22 cellular contexts compared by ENCODE assay signal in the genomic region with DNA sequence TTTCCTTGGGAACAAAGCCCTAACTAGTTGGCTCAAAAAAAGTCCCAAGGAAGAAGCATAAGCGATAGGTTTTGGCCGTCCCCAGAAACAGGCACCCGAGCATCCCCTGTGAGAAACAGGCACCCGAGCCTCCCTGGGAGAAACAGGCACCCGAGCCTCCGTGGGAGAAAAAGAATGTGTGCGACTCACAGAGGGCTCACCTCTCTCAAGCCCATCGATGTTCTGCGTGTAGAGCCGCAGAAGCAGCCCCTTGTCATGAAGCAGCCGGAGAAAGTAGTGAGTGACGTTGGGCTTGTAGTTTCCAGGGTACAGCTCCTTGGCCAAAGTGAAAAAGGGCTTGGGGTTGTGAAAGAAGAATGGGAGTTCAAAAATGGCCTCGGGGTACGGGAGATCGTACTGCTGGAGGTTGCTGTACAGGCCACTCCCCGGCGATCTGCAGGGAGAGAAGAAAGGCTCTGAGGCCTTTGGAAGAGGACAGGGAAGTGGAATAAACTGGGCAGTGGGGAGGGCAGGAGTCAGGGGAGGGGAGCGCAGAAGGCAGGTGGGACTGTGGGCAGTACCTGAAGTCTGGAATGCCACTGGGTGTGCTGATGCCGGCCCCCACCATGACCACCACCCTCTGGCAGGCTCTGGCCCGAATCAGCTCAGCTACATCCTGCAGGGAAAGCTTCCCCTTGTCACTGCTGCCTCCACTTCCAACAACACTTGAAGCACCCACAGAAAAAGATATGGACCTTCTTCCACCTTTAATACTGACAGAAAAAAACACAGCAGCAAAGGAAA. TPM values are rescaled to one million over a fixed set of nuclear protein-coding genes. Genes with fewer than 3 reads are reported as not detected.
"Had no signal": no experiment of that assay in that cellular context is flagged by ENCODE, and none has a peak within 500 bp of the region (broad histone marks: within the 10 kb centered on the region; RNA-seq: fewer than 3 reads in every experiment).

No MANE protein-coding gene starts in this region.

- H3K27ac Mint-ChIP-seq: dendritic cell treated with granulocyte-macrophage colony-stimulating factor and Interleukin-4, amounts not matched to agents 40 ng/mL and 50 ng/mL, for 4 days; nephron progenitor cell had no signal

- H3K9me3 ChIP-seq: body of pancreas, mucosa of descending colon, SJSA1 had no signal

- H3K4me3 ChIP-seq: body of pancreas, lung, mucosa of descending colon, SJSA1 had no signal

- H3K9me3 Mint-ChIP-seq: activated T-cell treated with anti-CD3 and anti-CD28 coated beads, Interleukin-2, amount 50 U/mL, for 4 hours; dendritic cell treated with granulocyte-macrophage colony-stimulating factor and Interleukin-4, amounts not matched to agents 40 ng/mL and 50 ng/mL, for 4 days; nephron progenitor cell had no signal

- H3K27ac ChIP-seq: body of pancreas, SJSA1, VCaP had no signal

- H3K27me3 ChIP-seq: body of pancreas, SJSA1 had no signal

- H3K27me3 Mint-ChIP-seq: dendritic cell treated with granulocyte-macrophage colony-stimulating factor and Interleukin-4, amounts not matched to agents 40 ng/mL and 50 ng/mL, for 4 days had no signal

- H3K4me3 Mint-ChIP-seq: activated T-cell treated with anti-CD3 and anti-CD28 coated beads, Interleukin-2, amount 50 U/mL, for 4 hours; dendritic cell treated with granulocyte-macrophage colony-stimulating factor and Interleukin-4, amounts not matched to agents 40 ng/mL and 50 ng/mL, for 4 days; nephron progenitor cell had no signal

- DNase-seq: activated CD4-positive, alpha-beta T cell treated with anti-CD3 and anti-CD28 coated beads for 48 hours; activated naive CD4-positive, alpha-beta T cell treated with Interleukin-2 at 50 U/mL for 16 hours; activated T-cell treated with anti-CD3 and anti-CD28 coated beads, Interleukin-2, amount 50 U/mL, for 4 hours; amniotic stem cell; body of pancreas; erythroblast; hypothalamus; left cardiac atrium; mucosa of descending colon; nephron progenitor cell; stimulated activated CD4-positive, alpha-beta T cell treated with anti-CD3 and anti-CD28 coated beads, Interleukin-2, amount 100 ng/mL, for 48 hours; stimulated activated naive CD8-positive, alpha-beta T cell treated with anti-CD3 and anti-CD28 coated beads, Interleukin-15, Interleukin-2, amounts not matched to agents 100 U/mL and 50 U/mL, for 24 hours had no signal

- ATAC-seq: activated T-cell treated with anti-CD3 and anti-CD28 coated beads, Interleukin-2, amount 50 U/mL, for 4 hours; body of pancreas; left cardiac atrium; mucosa of descending colon; sciatic nerve; stimulated activated naive CD8-positive, alpha-beta T cell treated with anti-CD3 and anti-CD28 coated beads, Interleukin-15, Interleukin-2, amounts not matched to agents 100 U/mL and 50 U/mL, for 24 hours had no signal

RNA-seq across cellular contexts. Expression of a gene that starts 40.1 kb away (rescaled TPM):
- total RNA-seq: activated T-cell treated with anti-CD3 and anti-CD28 coated beads, Interleukin-2, amount 50 U/mL, for 4 hours; body of pancreas; glomerular endothelial cell; left cardiac atrium; lung; mucosa of descending colon; osteocyte; pulmonary artery endothelial cell; sciatic nerve; SJSA1; temporal lobe; urinary bladder had no signal
- polyA plus RNA-seq: lung, urinary bladder had no signal
